9 cellular contexts compared by ENCODE assay signal in the genomic region with DNA sequence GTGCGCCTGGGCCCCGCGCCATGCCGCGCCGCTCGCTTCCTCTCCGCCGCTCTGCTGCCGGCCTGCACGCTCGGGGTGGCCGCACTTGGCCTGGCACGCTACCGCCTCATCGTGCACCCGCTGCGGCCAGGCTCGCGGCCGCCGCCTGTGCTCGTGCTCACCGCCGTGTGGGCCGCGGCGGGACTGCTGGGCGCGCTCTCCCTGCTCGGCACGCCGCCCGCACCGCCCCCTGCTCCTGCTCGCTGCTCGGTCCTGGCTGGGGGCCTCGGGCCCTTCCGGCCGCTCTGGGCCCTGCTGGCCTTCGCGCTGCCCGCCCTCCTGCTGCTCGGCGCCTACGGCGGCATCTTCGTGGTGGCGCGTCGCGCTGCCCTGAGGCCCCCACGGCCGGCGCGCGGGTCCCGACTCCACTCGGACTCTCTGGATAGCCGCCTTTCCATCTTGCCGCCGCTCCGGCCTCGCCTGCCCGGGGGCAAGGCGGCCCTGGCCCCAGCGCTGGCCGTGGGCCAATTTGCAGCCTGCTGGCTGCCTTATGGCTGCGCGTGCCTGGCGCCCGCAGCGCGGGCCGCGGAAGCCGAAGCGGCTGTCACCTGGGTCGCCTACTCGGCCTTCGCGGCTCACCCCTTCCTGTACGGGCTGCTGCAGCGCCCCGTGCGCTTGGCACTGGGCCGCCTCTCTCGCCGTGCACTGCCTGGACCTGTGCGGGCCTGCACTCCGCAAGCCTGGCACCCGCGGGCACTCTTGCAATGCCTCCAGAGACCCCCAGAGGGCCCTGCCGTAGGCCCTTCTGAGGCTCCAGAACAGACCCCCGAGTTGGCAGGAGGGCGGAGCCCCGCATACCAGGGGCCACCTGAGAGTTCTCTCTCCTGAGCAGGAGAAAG. TPM values are rescaled to one million over a fixed set of nuclear protein-coding genes. Genes with fewer than 3 reads are reported as not detected.
DNase-seq lines count a peak whose midpoint lies in the region; ATAC-seq and TF ChIP-seq lines count a peak whose summit lies in the region.
"Had no signal": no experiment of that assay in that cellular context is flagged by ENCODE, and none has a peak within 500 bp of the region (broad histone marks: within the 10 kb centered on the region; RNA-seq: fewer than 3 reads in every experiment).

No MANE protein-coding gene starts in this region.

- no peak for TF ChIP-seq EP300 in upper lobe of left lung (IDR thresholded peaks at IDR 0.05)

- H3K36me3 ChIP-seq in mucosa of descending colon (ENCODE audit: low read depth) = no peaks in the 10 kb centered on the region
- peaks cover 0 to 28% (median 14%) of the 10 kb centered on the region in 4 donors for H3K36me3 ChIP-seq in upper lobe of left lung

- 12 to 20% methylated on average over 2 to 21 of the region's 97 CpGs for WGBS in upper lobe of left lung, 2 donors

- H3K9me3 ChIP-seq in mucosa of descending colon = no peaks in the 10 kb centered on the region
- no peaks in the 10 kb centered on the region for H3K9me3 ChIP-seq in upper lobe of left lung

- peak; percentile 17 for TF ChIP-seq CTCF in mucosa of descending colon (IDR thresholded peaks at IDR 0.05)
- TF ChIP-seq CTCF in upper lobe of left lung (IDR thresholded peaks at IDR 0.05) = peak; percentile 31 to 90 (median 52)

- ATAC-seq in esophagus mucosa = peak; percentile 85
- peak; percentile 77 for ATAC-seq in mucosa of descending colon
- ATAC-seq in upper lobe of left lung (ENCODE audit: low FRiP score in 2 of 2) = peak; percentile 43 to 85
- ATAC-seq in HG02588 (IDR thresholded peaks at IDR 0.05; ENCODE audit: unreplicated experiment) = no peak
- ATAC-seq in GM18519 (IDR thresholded peaks at IDR 0.05; ENCODE audit: low FRiP score, unreplicated experiment) = no peak

- intact Hi-C loops in mucosa of descending colon (cut with DNase I, micrococcal nuclease) = no loop called here

- H3K27ac ChIP-seq in upper lobe of left lung = peak overlapping the region; percentile 39 to 64 (median 54)
- H3K27ac ChIP-seq: C4-2B had no signal

- TF ChIP-seq POLR2A in upper lobe of left lung (IDR thresholded peaks at IDR 0.05) = no peak

- peaks cover 0 to 9% (median 0%) of the 10 kb centered on the region in 4 donors for H3K27me3 ChIP-seq in upper lobe of left lung

- H3K4me3 ChIP-seq in mucosa of descending colon = no peak overlapping the region
- H3K4me3 ChIP-seq in upper lobe of left lung = peak overlapping the region in 3 of 4 donors; percentile 31 to 57 (median 54)

- H3K4me1 ChIP-seq in mucosa of descending colon (ENCODE audit: low read depth) (peaks cover 7% of the 10 kb centered on the region), upper lobe of left lung (peaks cover 6 to 18% (median 10%) of the 10 kb centered on the region in 4 donors)

- DNase-seq in NCI-H82 (lab: John Stamatoyannopoulos, UW) (peak; percentile 23), NCI-H82 treated with DMSO at 0.1 percent for 48 hours (lab: John Stamatoyannopoulos, UW; ENCODE audit: unreplicated experiment) (no peak), mucosa of descending colon (peak in 2 of 3 donors; percentile 56 to 64), upper lobe of left lung (peak in 1 of 2 donors; percentile 92)
- DNase-seq in activated CD8-positive, alpha-beta memory T cell treated with anti-CD3 and anti-CD28 coated beads for 24 hours = peak; percentile 80

RNA-seq across cellular contexts. Expression of a gene that starts 1.0 kb away (rescaled TPM):
- total RNA-seq in esophagus mucosa (not detected), mucosa of descending colon (under 1 TPM in 1 of 3 donors, not detected in 2; 0.22 TPM), upper lobe of left lung (not detected)

RNA-seq across cellular contexts. Expression of a gene that starts 11.1 kb away (rescaled TPM):
- 11.5 TPM for total RNA-seq in esophagus mucosa
- 10 to 100 TPM; 17.8 to 41.9 (median 25.9) TPM for total RNA-seq in mucosa of descending colon
- total RNA-seq in upper lobe of left lung = 10 to 100 TPM; 22.7 to 53.4 (median 37.7) TPM

RNA-seq across cellular contexts. Expression of a gene that starts 14.0 kb away (rescaled TPM):
- total RNA-seq in esophagus mucosa (5.7 TPM), mucosa of descending colon (10 to 100 TPM; 27.0 to 34.0 (median 29.2) TPM), upper lobe of left lung (10 to 100 TPM; 23.0 to 80.7 (median 35.7) TPM)

RNA-seq across cellular contexts. Expression of a gene that starts 14.4 kb away (rescaled TPM):
- total RNA-seq in esophagus mucosa (18.6 TPM), mucosa of descending colon (10 to 100 TPM; 11.9 to 15.7 (median 15.3) TPM), upper lobe of left lung (10 to 100 TPM; 10.7 to 30.4 (median 19.8) TPM)

RNA-seq across cellular contexts. Expression of a gene that starts 17.7 kb away (rescaled TPM):
- total RNA-seq in esophagus mucosa (39.6 TPM), mucosa of descending colon (10 to 100 TPM; 63.4 to 84.0 (median 81.0) TPM), upper lobe of left lung (10 to 100 TPM; 35.6 to 62.6 (median 50.0) TPM)

Comparison
In these comparisons a context has a peak if more than half of its experiments do, and no peak if none do; other contexts are left out.
1. ATAC-seq: peak in esophagus mucosa (single experiment), mucosa of descending colon (single experiment) and upper lobe of left lung (2 of 2); none in HG02588 (single experiment) and GM18519 (single experiment).